Comparison of ENCODE assay signal across 16 cellular contexts in genomic region chr5:173004447-173004846, GRCh38.
"Had no signal": no experiment of that assay in that cellular context is flagged by ENCODE, and none has a peak within 500 bp of the region (broad histone marks: within the 10 kb centered on the region; RNA-seq: fewer than 3 reads in every experiment).

No MANE protein-coding gene starts in this region.

- H3K27ac ChIP-seq: ascending aorta, breast epithelium, epithelial cell of prostate, heart right ventricle, lower lobe of right lung, right atrium auricular region had no signal

- H3K27me3 ChIP-seq: ascending aorta, breast epithelium, heart right ventricle, right atrium auricular region, thyroid gland had no signal

- H3K4me3 Mint-ChIP-seq: activated CD4-positive, alpha-beta memory T cell treated with anti-CD3 and anti-CD28 coated beads, Interleukin-2, amount 10 ng/mL, durations not matched to agents 7 days and 5 days; dendritic cell treated with granulocyte-macrophage colony-stimulating factor and Interleukin-4, amounts not matched to agents 40 ng/mL and 50 ng/mL, for 4 days had no signal

- H3K27me3 Mint-ChIP-seq: activated CD4-positive, alpha-beta memory T cell treated with anti-CD3 and anti-CD28 coated beads, Interleukin-2, amount 10 ng/mL, durations not matched to agents 7 days and 5 days; dendritic cell treated with granulocyte-macrophage colony-stimulating factor and Interleukin-4, amounts not matched to agents 40 ng/mL and 50 ng/mL, for 4 days; progenitor cell of endocrine pancreas; stimulated activated memory B cell treated with anti-CD40 and anti-IgM and Interleukin-4, amounts not matched to agents 10 μg/mL and 1 μg/mL and 100 μg/mL, for 72 hours had no signal

- H3K4me3 ChIP-seq: ascending aorta, breast epithelium, heart right ventricle, lower lobe of right lung, right atrium auricular region, thyroid gland had no signal

- H3K9me3 Mint-ChIP-seq: activated CD4-positive, alpha-beta memory T cell treated with anti-CD3 and anti-CD28 coated beads, Interleukin-2, amount 10 ng/mL, durations not matched to agents 7 days and 5 days; dendritic cell treated with granulocyte-macrophage colony-stimulating factor and Interleukin-4, amounts not matched to agents 40 ng/mL and 50 ng/mL, for 4 days; stimulated activated memory B cell treated with anti-CD40 and anti-IgM and Interleukin-4, amounts not matched to agents 10 μg/mL and 1 μg/mL and 100 μg/mL, for 72 hours had no signal

- ATAC-seq: heart right ventricle; left colon; lower lobe of right lung; stimulated activated memory B cell treated with anti-CD40 and anti-IgM and Interleukin-4, amounts not matched to agents 10 μg/mL and 1 μg/mL and 100 μg/mL, for 72 hours had no signal

- H3K36me3 ChIP-seq: ascending aorta, breast epithelium, lower lobe of right lung, right atrium auricular region, thyroid gland had no signal

- H3K27ac Mint-ChIP-seq: activated CD4-positive, alpha-beta memory T cell treated with anti-CD3 and anti-CD28 coated beads, Interleukin-2, amount 10 ng/mL, durations not matched to agents 7 days and 5 days; progenitor cell of endocrine pancreas had no signal

- DNase-seq: activated CD4-positive, alpha-beta memory T cell treated with anti-CD3 and anti-CD28 coated beads, Interleukin-2, amount 10 ng/mL, durations not matched to agents 7 days and 5 days; activated CD8-positive, alpha-beta memory T cell treated with anti-CD3 and anti-CD28 coated beads, Interleukin-2, amount 50 U/mL, for 4 hours; effector memory CD4-positive, alpha-beta T cell; heart right ventricle; left colon; lower lobe of right lung; midbrain; stimulated activated CD4-positive, alpha-beta T cell treated with anti-CD3 and anti-CD28 coated beads, Interleukin-2, amount 100 ng/mL, for 48 hours; thyroid gland had no signal

- H3K9me3 ChIP-seq: ascending aorta, breast epithelium, heart right ventricle, lower lobe of right lung, right atrium auricular region, thyroid gland had no signal
